ENCODE assay signal across 8 cellular contexts in the genomic region with DNA sequence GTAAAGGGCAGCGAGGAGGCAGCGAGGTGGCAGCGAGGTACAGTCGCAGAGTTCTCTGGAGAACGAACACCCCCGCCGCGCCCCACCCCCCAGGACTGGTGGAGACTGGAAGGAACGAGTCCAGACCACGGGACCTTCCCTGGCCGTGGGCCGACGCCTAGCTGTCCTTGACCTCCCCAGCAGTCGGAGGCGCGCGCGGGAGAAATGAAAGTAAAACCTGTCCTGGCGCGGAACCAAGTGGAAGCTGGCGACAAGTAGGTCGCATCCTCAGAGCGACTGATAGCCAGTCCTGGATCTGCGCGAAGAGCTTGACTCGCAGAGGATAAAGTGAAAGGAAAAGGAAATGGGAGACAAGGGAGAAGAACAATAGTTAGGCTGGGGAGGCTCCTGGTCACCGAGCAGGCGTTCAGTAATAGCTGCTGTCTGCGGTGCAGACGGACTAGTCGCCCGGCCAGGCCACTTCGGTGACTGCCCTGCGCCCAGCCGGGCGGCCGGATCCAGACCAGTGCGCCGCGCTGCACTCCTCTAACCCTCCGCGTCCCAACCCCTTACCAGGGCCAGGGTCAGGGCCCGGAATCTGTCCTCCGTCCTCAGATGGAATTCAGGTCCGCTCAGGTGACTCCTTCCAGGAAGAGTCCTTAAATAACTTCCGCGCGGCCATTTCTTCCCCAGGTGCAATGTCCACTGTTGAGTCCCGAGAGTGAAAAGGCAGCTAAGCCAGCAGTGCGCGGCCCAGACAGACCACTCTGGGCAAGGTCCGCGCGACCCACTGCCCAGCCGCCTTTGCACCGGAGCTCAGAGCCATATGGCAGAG. TPM values are rescaled to one million over a fixed set of nuclear protein-coding genes. Genes with fewer than 3 reads are reported as not detected.
A peak's percentile ranks its signal among the peaks of the same experiment; 100 is the strongest.
DNase-seq lines count a peak whose midpoint lies in the region; ATAC-seq, FAIRE-seq and TF ChIP-seq lines count a peak whose summit lies in the region.

No MANE protein-coding gene starts in this region.

- 0 to 1% methylated on average over 56 of the region's 56 CpGs for WGBS in heart right ventricle, 2 donors
- WGBS in pancreas, 2 donors = 1% methylated on average over 56 of the region's 56 CpGs

- POLR2A ChIA-PET in CD4-positive, alpha-beta memory T cell (lab: Charles Lee; ENCODE audit: partially characterized antibody) = interaction anchor here (0.7 to 5.0 kb wide), 16 partner anchors 6 to 1339 kb away, joined by 3 to 39 read pairs (median 4); partner anchors contain the start of genes CTR9, EIF4G2, SBF2 and TMEM9B

- H3K27me3 Mint-ChIP-seq in CD4-positive, alpha-beta memory T cell = peaks cover 5 to 6% of the 10 kb centered on the region in 2 donors

- TF ChIP-seq CTCF in heart right ventricle (IDR thresholded peaks at IDR 0.05) = peak in 2 of 9 donors; percentile 6 to 22
- TF ChIP-seq CTCF in pancreas (IDR thresholded peaks at IDR 0.05) = no peak

- intact Hi-C loops in CD4-positive, alpha-beta memory T cell (cut with micrococcal nuclease) = loop anchor here (5.0 to 10.0 kb wide), 4 partner anchors 48 to 1621 kb away; partner anchors contain the start of genes AMPD3, RPL27A, TRIM66 and ZNF143
- intact Hi-C loops in heart right ventricle (cut with DNase I) (loop anchor here in 7 of 10 donors (10.0 kb wide), 6 partner anchors 62 to 688 kb away; no protein-coding TSS in a partner anchor), pancreas (cut with DNase I) (no loop called here)

- peak overlapping the region; percentile 79 to 98 (median 96) for H3K27ac Mint-ChIP-seq in CD4-positive, alpha-beta memory T cell

- peaks cover 0 to 11% of the 10 kb centered on the region in 2 donors for H3K36me3 Mint-ChIP-seq in CD4-positive, alpha-beta memory T cell

- no peaks in the 10 kb centered on the region for H3K9me3 ChIP-seq in CD4-positive, alpha-beta memory T cell (ENCODE audit: control insufficient read depth in 1 of 2, low read length in 2 of 2)
- H3K9me3 ChIP-seq in heart right ventricle (no peaks in the 10 kb centered on the region), pancreas (no peaks in the 10 kb centered on the region)

- DNase-seq in CD4-positive, alpha-beta memory T cell = peak; percentile 73 to 87 (median 74)
- DNase-seq in SK-N-DZ (ENCODE audit: low spot score) (peak; percentile 50), anterior cingulate cortex (lab: John Stamatoyannopoulos, UW) (peak in 43 of 58 donors; percentile 27 to 78 (median 53)), heart right ventricle (peak; percentile 87 to 90), pancreas (peak; percentile 78 to 93 (median 88))

- CTCF ChIA-PET in CD4-positive, alpha-beta memory T cell (lab: Charles Lee; ENCODE audit: partially characterized antibody) = interaction anchor here (1.0 to 12.8 kb wide), 17 partner anchors 6 to 795 kb away, joined by 3 to 349 read pairs (median 5); partner anchors contain the start of gene SBF2

- no peak for FAIRE-seq in pancreas (lab: Jason Lieb, UNC)

- H3K27me3 ChIP-seq in CD4-positive, alpha-beta memory T cell (ENCODE audit: insufficient read depth, low read length) = peaks cover 12% of the 10 kb centered on the region
- H3K27me3 ChIP-seq in heart right ventricle (peaks cover 0 to 16% (median 0%) of the 10 kb centered on the region in 7 donors), pancreas (no peaks in the 10 kb centered on the region)

- H3K4me1 Mint-ChIP-seq in CD4-positive, alpha-beta memory T cell = peaks cover 29 to 65% (median 47%) of the 10 kb centered on the region in 4 donors

- H3K9me3 Mint-ChIP-seq in CD4-positive, alpha-beta memory T cell = no peaks in the 10 kb centered on the region

- no peaks in the 10 kb centered on the region for H3K36me3 ChIP-seq in CD4-positive, alpha-beta memory T cell (ENCODE audit: insufficient read depth, low read length)
- H3K36me3 ChIP-seq in heart right ventricle = peaks cover 0 to 14% (median 0%) of the 10 kb centered on the region in 9 donors
- no peaks in the 10 kb centered on the region for H3K36me3 ChIP-seq in pancreas

- H3K4me1 ChIP-seq in CD4-positive, alpha-beta memory T cell (ENCODE audit: insufficient read depth, low read length) = peaks cover 58% of the 10 kb centered on the region
- H3K4me1 ChIP-seq in heart right ventricle (peaks cover 15 to 56% (median 40%) of the 10 kb centered on the region in 9 donors), pancreas (peaks cover 0 to 25% (median 0%) of the 10 kb centered on the region in 3 donors)

- H3K27ac ChIP-seq in CD4-positive, alpha-beta memory T cell (ENCODE audit: low read depth, low read length) = peak overlapping the region; percentile 62
- H3K27ac ChIP-seq in heart right ventricle = peak overlapping the region; percentile 73 to 92 (median 86)
- H3K27ac ChIP-seq in pancreas = peak overlapping the region; percentile 53 to 94 (median 81)

- H3K4me3 ChIP-seq in CD4-positive, alpha-beta memory T cell (ENCODE audit: low read length in 2 of 2) = peak overlapping the region; percentile 97 to 99
- peak overlapping the region; percentile 59 to 89 (median 76) for H3K4me3 ChIP-seq in heart right ventricle
- H3K4me3 ChIP-seq in pancreas = peak overlapping the region; percentile 53 to 84 (median 56)

- H3K4me3 Mint-ChIP-seq in CD4-positive, alpha-beta memory T cell = peak overlapping the region; percentile 94 to 100 (median 98)

- ATAC-seq in HG02798 (IDR thresholded peaks at IDR 0.05; ENCODE audit: poor library complexity, unreplicated experiment) = peak; percentile 22
- peak; percentile 39 to 70 (median 60) for ATAC-seq in heart right ventricle
- ATAC-seq in pancreas = peak; percentile 30 to 46 (median 40)
- ATAC-seq in HG02885 (IDR thresholded peaks at IDR 0.05; ENCODE audit: poor library complexity, unreplicated experiment) = no peak
- no peak for ATAC-seq in GM21367 (IDR thresholded peaks at IDR 0.05; ENCODE audit: unreplicated experiment)

RNA-seq across cellular contexts. Expression of gene ADM, which starts 1.9 kb away (rescaled TPM):
- total RNA-seq in CD4-positive, alpha-beta memory T cell = under 1 TPM; 0.49 to 0.53 TPM
- polyA plus RNA-seq in CD4-positive, alpha-beta memory T cell = under 1 TPM in 1 of 2 donors, not detected in 1; 0.31 TPM
- 182 and 240 TPM in 2 replicates for polyA plus RNA-seq in SK-N-DZ (2014; cell fraction: cytosol; rRNA removed)
- polyA plus RNA-seq in SK-N-DZ (2014; cell fraction: nucleus; rRNA removed) = 479 and 545 TPM in 2 replicates
- total RNA-seq in heart right ventricle (10 to 100 TPM in 5 of 10 donors, 1 to 10 TPM in 5; 5.1 to 63.7 (median 9.6) TPM), pancreas (1 to 10 TPM; 4.1 to 8.4 (median 7.0) TPM)
- polyA plus RNA-seq in heart right ventricle (10 to 100 TPM; 23.6 to 57.1 TPM), pancreas (10 to 100 TPM; 10.8 to 20.0 TPM)

RNA-seq across cellular contexts. Expression of gene SBF2, which starts 8.9 kb away (rescaled TPM):
- 10 to 100 TPM; 13.8 to 15.4 TPM for total RNA-seq in CD4-positive, alpha-beta memory T cell
- 1 to 10 TPM in 1 of 2 donors, under 1 TPM in 1; 0.50 to 6.7 TPM for polyA plus RNA-seq in CD4-positive, alpha-beta memory T cell
- polyA plus RNA-seq in SK-N-DZ (2014; cell fraction: cytosol; rRNA removed) = 31.1 and 41.1 TPM in 2 replicates
- 45.7 and 53.2 TPM in 2 replicates for polyA plus RNA-seq in SK-N-DZ (2014; cell fraction: nucleus; rRNA removed)
- 10 to 100 TPM; 16.2 to 27.1 (median 21.2) TPM for total RNA-seq in heart right ventricle
- 10 to 100 TPM in 1 of 2 donors, 1 to 10 TPM in 1; 8.9 to 22.2 TPM for polyA plus RNA-seq in heart right ventricle
- total RNA-seq in pancreas = 10 to 100 TPM in 3 of 6 donors, 1 to 10 TPM in 3; 7.8 to 21.8 (median 10.3) TPM
- 10 to 100 TPM in 1 of 2 donors, 1 to 10 TPM in 1; 4.6 to 11.2 TPM for polyA plus RNA-seq in pancreas

Comparison
In these comparisons a context has a peak if more than half of its experiments do, and no peak if none do; other contexts are left out.
1. ATAC-seq: peak in HG02798 (single experiment), heart right ventricle (8 of 8) and pancreas (4 of 4); none in HG02885 (single experiment) and GM21367 (single experiment).
2. intact Hi-C loops: an anchor here in CD4-positive, alpha-beta memory T cell (5.0 to 10.0 kb wide) and heart right ventricle (10.0 kb wide); none called in pancreas.
3. Peak in every context shown above with its lines, with median percentiles within 50 percentile points of each other: DNase-seq, H3K27ac ChIP-seq and H3K4me3 ChIP-seq.